8 cellular contexts compared by ENCODE assay signal in genomic region chr5:69234457-69235268, GRCh38. TPM values are rescaled to one million over a fixed set of nuclear protein-coding genes. Genes with fewer than 3 reads are reported as not detected.
DNase-seq lines count a peak whose midpoint lies in the region; ATAC-seq, FAIRE-seq and TF ChIP-seq lines count a peak whose summit lies in the region.

Gene CDK7, plus strand, starts transcription at chr5:69234886. Its CDS starts 90 bp downstream, at chr5:69234976.

- DNase-seq in NCI-H187 (lab: John Stamatoyannopoulos, UW) (peak; percentile 78 to 93), T-helper 2 cell (peak; percentile 78 to 94 (median 88)), right atrium auricular region (ENCODE audit: low spot score) (peak; percentile 95), psoas muscle (peak; percentile 95 to 98), urothelium cell line (ENCODE audit: low spot score) (peak; percentile 96)

- no peaks in the 10 kb centered on the region for H3K27me3 ChIP-seq in right atrium auricular region
- H3K27me3 ChIP-seq in psoas muscle (ENCODE audit: insufficient read depth in 3 of 3, low read length in 2 of 3) = no peaks in the 10 kb centered on the region

- no peaks in the 10 kb centered on the region for H3K36me3 ChIP-seq in right atrium auricular region
- H3K36me3 ChIP-seq in psoas muscle (ENCODE audit: insufficient read depth in 1 of 2, low read depth in 1 of 2) = peaks cover 6 to 35% of the 10 kb centered on the region in 2 donors

- H3K4me1 ChIP-seq in right atrium auricular region (peaks cover 0 to 17% of the 10 kb centered on the region in 2 donors), psoas muscle (peaks cover 29% of the 10 kb centered on the region)

- 0% methylated on average over 49 of the region's 49 CpGs for WGBS in psoas muscle, 3 donors

- H3K27ac ChIP-seq in angular gyrus (ENCODE audit: low read depth, low read length) (peak within 1 kb of the TSS; percentile 65), right atrium auricular region (peak within 1 kb of the TSS; percentile 69 to 81), psoas muscle (peak within 1 kb of the TSS; percentile 92)

- intact Hi-C loops in psoas muscle (cut with DNase I) = loop anchor here in 1 of 2 donors (1.0 kb wide), 1 partner anchor 45 kb away; the partner anchor contains the start of gene CENPH

- ATAC-seq in GM18498 (IDR thresholded peaks at IDR 0.05; ENCODE audit: unreplicated experiment) = peak; percentile 99
- peak; percentile 97 for ATAC-seq in HG02938 (IDR thresholded peaks at IDR 0.05; ENCODE audit: unreplicated experiment)
- ATAC-seq in psoas muscle = peak; percentile 99

- H3K4me3 ChIP-seq in right atrium auricular region (peak within 1 kb of the TSS; percentile 77 to 80), psoas muscle (peak within 1 kb of the TSS; percentile 85)

- TF ChIP-seq CTCF in right atrium auricular region (IDR thresholded peaks at IDR 0.05) (no peak), psoas muscle (IDR thresholded peaks at IDR 0.05) (no peak)

- no peaks in the 10 kb centered on the region for H3K9me3 ChIP-seq in right atrium auricular region
- H3K9me3 ChIP-seq in psoas muscle = no peaks in the 10 kb centered on the region

- FAIRE-seq in urothelium cell line (lab: Jason Lieb, UNC) = no peak

RNA-seq across cellular contexts. Expression of gene CDK7, which starts in this region (rescaled TPM):
- total RNA-seq in right atrium auricular region (10 to 100 TPM in 1 of 2 donors, 1 to 10 TPM in 1; 9.2 to 11.3 TPM), psoas muscle (10 to 100 TPM; 19.0 to 33.4 (median 29.4) TPM)
- 10 to 100 TPM; 35.6 to 66.9 (median 52.1) TPM for polyA plus RNA-seq in psoas muscle

Comparison
In these comparisons a context has a peak if more than half of its experiments do, and no peak if none do; other contexts are left out.
1. Peak in every context shown above with its lines: DNase-seq, ATAC-seq, H3K4me3 ChIP-seq and H3K27ac ChIP-seq.